10 cellular contexts compared by ENCODE assay signal in the genomic region with DNA sequence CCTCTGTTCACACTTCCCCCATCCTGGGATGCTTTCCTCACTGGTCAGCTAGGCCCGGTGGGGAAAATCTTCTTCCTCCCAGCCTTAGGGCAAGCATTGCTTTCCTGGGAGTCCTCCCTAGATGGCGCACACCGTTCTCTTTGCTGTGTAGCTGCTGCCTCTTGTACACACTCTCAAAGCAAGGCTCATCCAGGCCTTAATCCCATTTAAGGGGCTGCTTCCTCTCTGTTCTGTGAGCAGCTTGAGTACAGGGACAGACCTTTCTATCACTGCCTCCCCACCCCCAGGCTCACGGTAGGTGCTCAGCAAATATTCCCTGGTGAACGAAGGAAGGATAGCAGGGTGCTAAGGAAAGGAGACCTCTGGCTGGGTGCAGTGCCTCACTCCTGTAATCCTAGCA. TPM values are rescaled to one million over a fixed set of nuclear protein-coding genes. Genes with fewer than 3 reads are reported as not detected.
DNase-seq lines count a peak whose midpoint lies in the region; ATAC-seq and TF ChIP-seq lines count a peak whose summit lies in the region.
"Had no signal": no experiment of that assay in that cellular context is flagged by ENCODE, and none has a peak within 500 bp of the region (broad histone marks: within the 10 kb centered on the region; RNA-seq: fewer than 3 reads in every experiment).

No MANE protein-coding gene starts in this region.

- H3K27me3 Mint-ChIP-seq in CD8-positive, alpha-beta T cell (ENCODE audit: low read depth): no peaks in the 10 kb centered on the region

- peak in 2 of 3 experiments; percentile 21 to 46; a peak in 3 of 6 replicates for TF ChIP-seq CTCF in HCT116 (IDR thresholded peaks at IDR 0.05 in 2 of 3, conservative IDR thresholded peaks at IDR 0.05 in 1 of 3; ENCODE audit: borderline replicate concordance in 1 of 3, insufficient read depth in 1 of 3, low read depth in 2 of 3, low read length in 2 of 3)
- TF ChIP-seq CTCF in fibroblast of villous mesenchyme (IDR thresholded peaks at IDR 0.05; ENCODE audit: insufficient read depth, low read depth, low read length): peak; percentile 56
- TF ChIP-seq CTCF in CD8-positive, alpha-beta T cell (IDR thresholded peaks at IDR 0.05): no peak

- no peak overlapping the region for H3K4me2 ChIP-seq in HCT116 (ENCODE audit: low read length)

- no peaks in the 10 kb centered on the region for H3K9me3 Mint-ChIP-seq in CD8-positive, alpha-beta T cell
- H3K9me3 Mint-ChIP-seq: T-helper 2 cell treated with Interferon-gamma antibody and Interleukin-4, amounts not matched to agents 5 μg/mL and 100 μg/mL, for 36 hours had no signal

- CTCF ChIA-PET in HCT116 (lab: Charles Lee): interaction anchor here (1.0 to 1.7 kb wide), 7 partner anchors 9 to 192 kb away, joined by 3 to 6 read pairs (median 3); partner anchors contain the start of gene CEBPA
- CTCF ChIA-PET in CD8-positive, alpha-beta T cell (lab: Charles Lee): interaction anchor here (3.3 kb wide), 1 partner anchor 192 kb away, joined by 9 read pairs; no protein-coding TSS in a partner anchor

- RAD21 ChIA-PET in HCT116 (lab: Charles Lee; ENCODE audit: low non-redundant PET in 1 of 2, low total read pairs in 2 of 2, uncharacterized antibody in 2 of 2, unreplicated experiment in 2 of 2): no interaction called here

- H3K9me3 ChIP-seq in HCT116 (ENCODE audit: control insufficient read depth in 1 of 2, insufficient read depth in 1 of 2, low read depth in 1 of 2, low read length in 2 of 2): no peaks in the 10 kb centered on the region
- no peaks in the 10 kb centered on the region for H3K9me3 ChIP-seq in CD8-positive, alpha-beta T cell (ENCODE audit: low read length)
- H3K9me3 ChIP-seq: neutrophil had no signal

- TF ChIP-seq RAD21 in HCT116 (IDR thresholded peaks at IDR 0.05; ENCODE audit: low read depth): no peak; the same call in 1 of the 2 replicates

- POLR2A ChIA-PET in HCT116 (lab: Charles Lee): no interaction called here
- POLR2A ChIA-PET in CD8-positive, alpha-beta T cell (lab: Charles Lee): no interaction called here

- H3K27ac Mint-ChIP-seq in CD8-positive, alpha-beta T cell: no peak overlapping the region
- H3K27ac Mint-ChIP-seq: T-helper 2 cell treated with Interferon-gamma antibody and Interleukin-4, amounts not matched to agents 5 μg/mL and 100 μg/mL, for 36 hours had no signal

- DNase-seq in AG08396 (ENCODE audit: low spot score) (peak; percentile 58), HCT116 (ENCODE audit: low read depth, low spot score) (no peak), RPMI7951 (ENCODE audit: low read depth) (peak; percentile 21), fibroblast of villous mesenchyme (ENCODE audit: low read depth) (peak; percentile 56)
- DNase-seq in CD8-positive, alpha-beta T cell: no peak

- no peaks in the 10 kb centered on the region for H3K36me3 ChIP-seq in HCT116 (ENCODE audit: control insufficient read depth in 1 of 2, insufficient read depth in 2 of 2, low read length in 2 of 2)
- H3K36me3 ChIP-seq in CD8-positive, alpha-beta T cell (ENCODE audit: insufficient read depth, low read length): no peaks in the 10 kb centered on the region
- H3K36me3 ChIP-seq: neutrophil had no signal

- no peaks in the 10 kb centered on the region for H3K4me1 Mint-ChIP-seq in CD8-positive, alpha-beta T cell (ENCODE audit: low read depth)

- intact Hi-C loops in HCT116 (cut with micrococcal nuclease): no loop called here
- intact Hi-C loops in CD8-positive, alpha-beta T cell (cut with DNase I, micrococcal nuclease): no loop called here

- no peak overlapping the region for H3K27ac ChIP-seq in HCT116 (ENCODE audit: low read depth, low read length)
- no peak overlapping the region for H3K27ac ChIP-seq in CD8-positive, alpha-beta T cell (ENCODE audit: low read depth, low read length)
- H3K27ac ChIP-seq: neutrophil had no signal

- no peak for TF ChIP-seq POLR2A in HCT116 (IDR thresholded peaks at IDR 0.05; ENCODE audit: borderline replicate concordance, extremely low read depth, insufficient read depth, insufficient read length)

- H3K27me3 ChIP-seq in HCT116 (ENCODE audit: insufficient read depth, low read length): no peaks in the 10 kb centered on the region
- H3K27me3 ChIP-seq in CD8-positive, alpha-beta T cell (ENCODE audit: insufficient read depth, low read length): no peaks in the 10 kb centered on the region
- H3K27me3 ChIP-seq: neutrophil had no signal

- H3K4me3 Mint-ChIP-seq in CD8-positive, alpha-beta T cell: no peak overlapping the region
- H3K4me3 Mint-ChIP-seq: T-helper 2 cell treated with Interferon-gamma antibody and Interleukin-4, amounts not matched to agents 5 μg/mL and 100 μg/mL, for 36 hours had no signal

- no peaks in the 10 kb centered on the region for H3K4me1 ChIP-seq in HCT116 (ENCODE audit: control insufficient read depth in 1 of 2, insufficient read depth in 2 of 2, low read length in 2 of 2)
- H3K4me1 ChIP-seq in CD8-positive, alpha-beta T cell (ENCODE audit: insufficient read depth, low read length): no peaks in the 10 kb centered on the region

- no peaks in the 10 kb centered on the region for H3K9me2 ChIP-seq in HCT116 (ENCODE audit: insufficient read depth)

- H2AFZ ChIP-seq in HCT116 (ENCODE audit: low read depth, low read length, poor library complexity, severe bottlenecking): no peak overlapping the region

- H4K20me1 ChIP-seq in HCT116 (ENCODE audit: insufficient read depth): no peaks in the 10 kb centered on the region

- BruUV-seq in HCT116 (replicated peaks; lab: Mats Ljungman, UMichigan): no TSS peak

- H3K36me3 Mint-ChIP-seq in CD8-positive, alpha-beta T cell: no peaks in the 10 kb centered on the region

- H3K9ac ChIP-seq in HCT116 (ENCODE audit: low read length): no peak overlapping the region

- H3K79me2 ChIP-seq in HCT116 (ENCODE audit: insufficient read depth, low read length): no peaks in the 10 kb centered on the region

- H3K4me3 ChIP-seq in HCT116 (replicated peaks in 1 of 2; ENCODE audit: low read depth in 1 of 2, low read length in 2 of 2): no peak overlapping the region
- no peak overlapping the region for H3K4me3 ChIP-seq in fibroblast of villous mesenchyme (ENCODE audit: low read depth, low read length)
- H3K4me3 ChIP-seq in CD8-positive, alpha-beta T cell (ENCODE audit: low read depth, low read length): no peak overlapping the region

- ATAC-seq in HCT116 (peak; percentile 75), HG03196 (IDR thresholded peaks at IDR 0.05; ENCODE audit: unreplicated experiment) (no peak), GM19463 (IDR thresholded peaks at IDR 0.05; ENCODE audit: unreplicated experiment) (no peak), HG03520 (IDR thresholded peaks at IDR 0.05; ENCODE audit: unreplicated experiment) (no peak)
- ATAC-seq in CD8-positive, alpha-beta T cell: no peak

TF ChIP-seq in HCT116, 20 proteins besides CTCF, POLR2A, EP300 and RAD21:
- no peak for TF ChIP-seq TCF7L2 (IDR thresholded peaks at IDR 0.05; ENCODE audit: borderline replicate concordance, extremely low read depth, insufficient read depth, insufficient read length)
- TF ChIP-seq CEBPB (IDR thresholded peaks at IDR 0.05; ENCODE audit: low read depth): no peak
- TF ChIP-seq ZNF274 (IDR thresholded peaks at IDR 0.05; ENCODE audit: low read depth, low read length): no peak
- TF ChIP-seq SRF (IDR thresholded peaks at IDR 0.05; ENCODE audit: low read depth): no peak
- TF ChIP-seq EZH2phosphoT487 (IDR thresholded peaks at IDR 0.05; ENCODE audit: borderline replicate concordance): no peak
- TF ChIP-seq ZFX (IDR thresholded peaks at IDR 0.05): no peak
- no peak for TF ChIP-seq SP1 (IDR thresholded peaks at IDR 0.05; ENCODE audit: low read depth)
- TF ChIP-seq EGR1 (IDR thresholded peaks at IDR 0.05; ENCODE audit: low read depth): no peak
- TF ChIP-seq SIN3A (IDR thresholded peaks at IDR 0.05; ENCODE audit: low read depth): no peak
- TF ChIP-seq POLR2AphosphoS5 (IDR thresholded peaks at IDR 0.05; ENCODE audit: low read depth, low read length): no peak

RNA-seq across cellular contexts. Expression of gene SLC7A10, which starts 11.0 kb away (rescaled TPM):
- total RNA-seq in HCT116 (2021; ENCODE audit: unreplicated experiment) (0.25 TPM), fibroblast of villous mesenchyme (not detected in 2 replicates)
- polyA plus RNA-seq in HCT116 (2012): 0.22 TPM in 1 of 2 replicates, not detected in the other
- total RNA-seq in RPMI7951 (2014; rRNA removed; shearing (Covaris generic)): not detected in 2 replicates
- not detected for total RNA-seq in CD8-positive, alpha-beta T cell

RNA-seq across cellular contexts. Expression of gene LRP3, which starts 20.5 kb away (rescaled TPM):
- total RNA-seq in HCT116 (2021; ENCODE audit: unreplicated experiment): 29.0 TPM
- 17.9 and 19.3 TPM in 2 replicates for polyA plus RNA-seq in HCT116 (2012)
- total RNA-seq in RPMI7951 (2014; rRNA removed; shearing (Covaris generic)): 0.68 and 0.72 TPM in 2 replicates
- total RNA-seq in fibroblast of villous mesenchyme: 11.2 and 14.8 TPM in 2 replicates
- not detected for total RNA-seq in CD8-positive, alpha-beta T cell

Comparison
In these comparisons a context has a peak if more than half of its experiments do, and no peak if none do; other contexts are left out.
1. DNase-seq: peak in AG08396 (single experiment), RPMI7951 (single experiment) and fibroblast of villous mesenchyme (single experiment); none in HCT116 (single experiment) and CD8-positive, alpha-beta T cell (0 of 7).